Comparison of ENCODE assay signal across 8 cellular contexts in genomic region chr11:77822126-77822525, GRCh38. TPM values are rescaled to one million over a fixed set of nuclear protein-coding genes. Genes with fewer than 3 reads are reported as not detected.
A peak's percentile ranks its signal among the peaks of the same experiment; 100 is the strongest.
DNase-seq lines count a peak whose midpoint lies in the region; ATAC-seq, FAIRE-seq and TF ChIP-seq lines count a peak whose summit lies in the region.
"Not testable (repeated sequence)": the region's sequence is repeated elsewhere in the genome, so short reads cannot be mapped to it uniquely, and the experiment has no call there.

No MANE protein-coding gene starts in this region.

- H3K4me2 ChIP-seq in DND-41 (ENCODE audit: insufficient read depth, low read length) (peak overlapping the region; percentile 99), H1 (ENCODE audit: insufficient read depth in 1 of 2, low read depth in 2 of 2, low read length in 2 of 2) (peak overlapping the region; percentile 87 to 98)

- H2BK20ac ChIP-seq in H1 (ENCODE audit: low read length) = not testable (repeated sequence)

- H4K20me1 ChIP-seq in DND-41 (ENCODE audit: insufficient read depth, low read length) = peaks cover 25% of the 10 kb centered on the region
- H4K20me1 ChIP-seq in H1 (replicated peaks in 1 of 2; ENCODE audit: control insufficient read depth in 1 of 2, insufficient read depth in 2 of 2, low read length in 2 of 2) = not testable (repeated sequence)

- H3K14ac ChIP-seq in H1 (ENCODE audit: insufficient read length) = not testable (repeated sequence)

- TF ChIP-seq CTCF in DND-41 (IDR thresholded peaks at IDR 0.05; ENCODE audit: borderline replicate concordance, extremely low read depth, low read length, poor library complexity, severe bottlenecking); adrenal gland (IDR thresholded peaks at IDR 0.05); H1 (IDR thresholded peaks at IDR 0.05; ENCODE audit: control extremely low read depth in 1 of 3, insufficient read depth in 1 of 3, low read depth in 1 of 3, low read length in 3 of 3); heart right ventricle (IDR thresholded peaks at IDR 0.05); vagina (IDR thresholded peaks at IDR 0.05): not testable (repeated sequence)

- peak overlapping the region; percentile 98; the same call in 1 of the 2 replicates for H3K9ac ChIP-seq in DND-41 (ENCODE audit: low read depth, low read length)
- H3K9ac ChIP-seq in H1 (replicated peaks in 1 of 4; ENCODE audit: extremely low read depth in 1 of 4, low read depth in 3 of 4, low read length in 3 of 4); muscle layer of colon (ENCODE audit: low read length): not testable (repeated sequence)

- not testable (repeated sequence) for H3K27me3 ChIP-seq in DND-41 (ENCODE audit: insufficient read depth, low read length, poor library complexity); MG63; adrenal gland; H1 (replicated peaks in 1 of 4; ENCODE audit: control insufficient read depth in 3 of 4, extremely low read depth in 1 of 4, insufficient read depth in 3 of 4, low read length in 3 of 4); heart right ventricle; muscle layer of colon (ENCODE audit: control insufficient read depth in 1 of 2, insufficient read depth in 2 of 2, low read length in 2 of 2); vagina

- H2AFZ ChIP-seq in DND-41 (ENCODE audit: low read depth, low read length); H1 (ENCODE audit: low read length): not testable (repeated sequence)

- POLR2A ChIA-PET in H1 (lab: Charles Lee; ENCODE audit: partially characterized antibody) = interaction anchor here (1.0 to 1.4 kb wide), 2 partner anchors 9 to 173 kb away, joined by 3 to 4 read pairs; partner anchors contain the start of gene INTS4

- H3K4me3 ChIP-seq in DND-41 (ENCODE audit: low read depth in 1 of 2, low read length in 2 of 2) = peak overlapping the region in 1 of 2 experiments; percentile 92; a peak in 1 of 4 replicates
- peak overlapping the region; percentile 95 for H3K4me3 ChIP-seq in MG63
- H3K4me3 ChIP-seq in adrenal gland = peak overlapping the region in 2 of 4 donors; percentile 94 to 99
- H3K4me3 ChIP-seq in H1 (ENCODE audit: extremely low read depth in 1 of 4, insufficient read depth in 2 of 4, low read depth in 3 of 4, low read length in 4 of 4) = peak overlapping the region; percentile 79 to 96 (median 84); a peak in 5 of 8 replicates
- peak overlapping the region in 9 of 10 donors; percentile 71 to 99 (median 97) for H3K4me3 ChIP-seq in heart right ventricle
- peak overlapping the region in 1 of 2 donors; percentile 97 for H3K4me3 ChIP-seq in muscle layer of colon (ENCODE audit: low read depth in 1 of 2, low read length in 2 of 2)
- peak overlapping the region; percentile 96 for H3K4me3 ChIP-seq in skeletal muscle cell (ENCODE audit: low read depth, low read length)
- peak overlapping the region; percentile 71 to 86 for H3K4me3 ChIP-seq in vagina

- H4K8ac ChIP-seq in H1 (ENCODE audit: extremely low read depth, insufficient read depth, low read length) = not testable (repeated sequence)

- WGBS in adrenal gland, 4 donors = 36 to 44% (median 40%) methylated on average over 13 of the region's 13 CpGs
- 83% methylated on average over 13 of the region's 13 CpGs; no CpG with 5 or more reads in 1 of the 2 experiments for WGBS in H1 (ENCODE audit: extremely low coverage in 1 of 2, insufficient coverage in 1 of 2, insufficient read length in 1 of 2, insufficient replicate concordance in 2 of 2, low coverage in 1 of 2, low lambda C conversion rate in 2 of 2, missing lambda C conversion rate in 1 of 2), 2 experiments
- 65 to 68% methylated on average over 13 of the region's 13 CpGs for WGBS in heart right ventricle, 2 donors

- not testable (repeated sequence) for DNase-seq in DND-41; MG63; H1 (ENCODE audit: low read depth in 1 of 2, low spot score in 2 of 2); heart right ventricle; skeletal muscle cell (ENCODE audit: low read depth); vagina (ENCODE audit: extremely low spot score in 2 of 2)
- peak; percentile 12 to 62 (median 29) for DNase-seq in adrenal gland

- H3K79me2 ChIP-seq in DND-41 (ENCODE audit: insufficient read depth, low read length) (peaks cover 44% of the 10 kb centered on the region), H1 (ENCODE audit: control insufficient read depth in 1 of 2, insufficient read depth in 2 of 2, low read length in 2 of 2) (peaks cover 14 to 21% of the 10 kb centered on the region in 2 experiments)

- FAIRE-seq in H1 (lab: Jason Lieb, UNC) = not testable (repeated sequence)

- CTCF ChIA-PET in H1 (lab: Charles Lee; ENCODE audit: partially characterized antibody) = not testable (repeated sequence)

- not testable (repeated sequence) for TF ChIP-seq POLR2A in adrenal gland (IDR thresholded peaks at IDR 0.05); H1 (IDR thresholded peaks at IDR 0.05; ENCODE audit: control extremely low read depth in 1 of 2, low read depth in 2 of 2, low read length in 2 of 2); vagina (IDR thresholded peaks at IDR 0.05)

- not testable (repeated sequence) for H2BK15ac ChIP-seq in H1 (ENCODE audit: low read length)

- H3K4me1 ChIP-seq in DND-41 (ENCODE audit: insufficient read depth, low read length) (peaks cover 32% of the 10 kb centered on the region), adrenal gland (replicated peaks in 1 of 2) (peaks cover 18 to 53% of the 10 kb centered on the region in 2 donors), heart right ventricle (peaks cover 7 to 54% (median 45%) of the 10 kb centered on the region in 9 donors), muscle layer of colon (ENCODE audit: insufficient read depth, low read length) (peaks cover 17% of the 10 kb centered on the region), vagina (peaks cover 49% of the 10 kb centered on the region)
- H3K4me1 ChIP-seq in H1 (replicated peaks in 1 of 4; ENCODE audit: control insufficient read depth in 3 of 4, insufficient read depth in 4 of 4, low read length in 3 of 4) = not testable (repeated sequence)

- not testable (repeated sequence) for H3K23me2 ChIP-seq in H1 (ENCODE audit: low read depth, low read length)

- H2BK12ac ChIP-seq in H1 (ENCODE audit: low read depth, low read length) = not testable (repeated sequence)

- not testable (repeated sequence) for H4K91ac ChIP-seq in H1 (replicated peaks; ENCODE audit: insufficient read length, low read length)

- not testable (repeated sequence) for H2AK5ac ChIP-seq in H1 (ENCODE audit: low read depth, low read length)

- ATAC-seq in DND-41 (ENCODE audit: insufficient read depth, low read depth); heart right ventricle: not testable (repeated sequence)

- not testable (repeated sequence) for H3K4ac ChIP-seq in H1 (replicated peaks; ENCODE audit: insufficient read length, low read depth, low read length)

- not testable (repeated sequence) for TF ChIP-seq EP300 in H1 (IDR thresholded peaks at IDR 0.05; ENCODE audit: borderline replicate concordance in 1 of 2, low read depth in 2 of 2, low read length in 2 of 2)

- not testable (repeated sequence) for H3K56ac ChIP-seq in H1 (replicated peaks; ENCODE audit: insufficient read length, low read depth, low read length)

- H4K5ac ChIP-seq in H1 (ENCODE audit: insufficient read length, low read depth, low read length) = not testable (repeated sequence)

- TF ChIP-seq RAD21 in H1 (IDR thresholded peaks at IDR 0.05 in 1 of 2, conservative IDR thresholded peaks at IDR 0.05 in 1 of 2; ENCODE audit: low read depth in 2 of 2, low read length in 2 of 2) = not testable (repeated sequence)

- H3K23ac ChIP-seq in H1 (ENCODE audit: insufficient read length) = not testable (repeated sequence)

- not testable (repeated sequence) for H2BK5ac ChIP-seq in H1 (ENCODE audit: low read depth, low read length)

- intact Hi-C loops in adrenal gland (cut with DNase I) = loop anchor here in 1 of 2 donors (10.0 kb wide), 1 partner anchor 173 kb away; the partner anchor contains the start of gene INTS4
- intact Hi-C loops in heart right ventricle (cut with DNase I) = loop anchor here in 4 of 10 donors (5.0 to 10.0 kb wide), 2 partner anchors 170 to 173 kb away; partner anchors contain the start of gene INTS4 (in 4 of the 4)
- intact Hi-C loops in vagina (cut with DNase I) = not testable (repeated sequence)

- H3K79me1 ChIP-seq in H1 (ENCODE audit: low read depth, low read length) = not testable (repeated sequence)

- H3K36me3 ChIP-seq in DND-41 (ENCODE audit: insufficient read depth, low read length); MG63; adrenal gland (replicated peaks in 1 of 2); H1 (ENCODE audit: control insufficient read depth in 2 of 4, insufficient read depth in 4 of 4, low read length in 3 of 4); heart right ventricle; muscle layer of colon (ENCODE audit: insufficient read depth, low read length); vagina: not testable (repeated sequence)

- H3K18ac ChIP-seq in H1 (ENCODE audit: extremely low read depth, low read length) = not testable (repeated sequence)

- not testable (repeated sequence) for H2BK120ac ChIP-seq in H1 (replicated peaks; ENCODE audit: low read depth, low read length)

- H3K9me3 ChIP-seq in DND-41 (ENCODE audit: insufficient read depth, low read length, severe bottlenecking); MG63; adrenal gland (replicated peaks in 1 of 3); H1 (ENCODE audit: insufficient read depth in 2 of 2, low read depth in 1 of 2, low read length in 1 of 2); heart right ventricle; muscle layer of colon (ENCODE audit: low read length); vagina: not testable (repeated sequence)

- not testable (repeated sequence) for H3K27ac ChIP-seq in DND-41 (ENCODE audit: low read length); H1 (ENCODE audit: low read depth, low read length)
- H3K27ac ChIP-seq in adrenal gland (peak overlapping the region in 4 of 5 donors; percentile 24 to 95 (median 90)), heart right ventricle (peak overlapping the region in 6 of 10 donors; percentile 80 to 98 (median 92)), muscle layer of colon (ENCODE audit: low read depth, low read length) (peak overlapping the region; percentile 93), vagina (peak overlapping the region; percentile 86)

RNA-seq across cellular contexts. Expression of gene AAMDC, which starts 1.2 kb away (rescaled TPM):
- total RNA-seq in MG63 (2014; rRNA removed; shearing (Covaris generic); ENCODE audit: low replicate concordance) = 21.1 and 21.4 TPM in 2 replicates
- 100 to 1,000 TPM in 6 of 8 donors, 10 to 100 TPM in 2; 85.6 to 247 (median 126) TPM for total RNA-seq in adrenal gland
- 100 to 1,000 TPM; 197 to 581 (median 270) TPM for polyA plus RNA-seq in adrenal gland
- 19.5 and 20.9 TPM in 2 replicates for total RNA-seq in H1 (2021; fragmentation: NEBNext Ultra II Directional; extraction: Animal tissue kit (Norgen Biotek cat#: 25700))
- polyA plus RNA-seq in H1 (2011; rRNA removed) = 14.3 and 17.2 TPM in 2 replicates
- 33.0 TPM for polyA plus RNA-seq in H1 (2011; cell fraction: cytosol; rRNA removed)
- 5.2 TPM for polyA plus RNA-seq in H1 (2011; cell fraction: nucleus; rRNA removed)
- polyA plus RNA-seq in H1 (2012, experiment 1 of 2) = 51.3 to 68.4 TPM (median 60.2 TPM) in 4 replicates
- polyA plus RNA-seq in H1 (2012, experiment 2 of 2) = 30.8 TPM
- polyA plus RNA-seq in H1 (2013, experiment 1 of 2) = 29.7 TPM
- polyA plus RNA-seq in H1 (2013, experiment 2 of 2) = 31.4 TPM
- polyA minus RNA-seq in H1 (2011; rRNA and poly(A)+ RNA removed) = 3.9 and 4.5 TPM in 2 replicates
- 5.3 TPM for polyA minus RNA-seq in H1 (2011; cell fraction: cytosol; rRNA and poly(A)+ RNA removed)
- not detected for polyA minus RNA-seq in H1 (2011; cell fraction: nucleus; rRNA and poly(A)+ RNA removed)
- total RNA-seq in heart right ventricle = 100 to 1,000 TPM in 4 of 10 donors, 10 to 100 TPM in 6; 52.4 to 146 (median 84.7) TPM
- 100 to 1,000 TPM; 135 to 324 TPM for polyA plus RNA-seq in heart right ventricle
- total RNA-seq in vagina = 18.2 TPM

RNA-seq across cellular contexts. Expression of gene RSF1, which starts 1.6 kb away (rescaled TPM):
- 7.3 and 37.4 TPM in 2 replicates for total RNA-seq in MG63 (2014; rRNA removed; shearing (Covaris generic); ENCODE audit: low replicate concordance)
- total RNA-seq in adrenal gland = 100 to 1,000 TPM in 2 of 8 donors, 10 to 100 TPM in 6; 39.6 to 108 (median 69.5) TPM
- 10 to 100 TPM; 12.7 to 82.9 (median 34.0) TPM for polyA plus RNA-seq in adrenal gland
- 79.3 and 87.9 TPM in 2 replicates for total RNA-seq in H1 (2021; fragmentation: NEBNext Ultra II Directional; extraction: Animal tissue kit (Norgen Biotek cat#: 25700))
- polyA plus RNA-seq in H1 (2011; rRNA removed) = 16.7 and 17.8 TPM in 2 replicates
- 34.3 TPM for polyA plus RNA-seq in H1 (2011; cell fraction: cytosol; rRNA removed)
- polyA plus RNA-seq in H1 (2011; cell fraction: nucleus; rRNA removed) = 15.5 TPM
- polyA plus RNA-seq in H1 (2012, experiment 1 of 2) = 55.5 to 73.7 TPM (median 55.6 TPM) in 4 replicates
- 2.3 TPM for polyA plus RNA-seq in H1 (2012, experiment 2 of 2)
- polyA plus RNA-seq in H1 (2013, experiment 1 of 2) = 90.3 TPM
- polyA plus RNA-seq in H1 (2013, experiment 2 of 2) = 87.7 TPM
- 36.1 and 44.6 TPM in 2 replicates for polyA minus RNA-seq in H1 (2011; rRNA and poly(A)+ RNA removed)
- polyA minus RNA-seq in H1 (2011; cell fraction: cytosol; rRNA and poly(A)+ RNA removed) = 31.1 TPM
- polyA minus RNA-seq in H1 (2011; cell fraction: nucleus; rRNA and poly(A)+ RNA removed) = 48.7 TPM
- total RNA-seq in heart right ventricle = 10 to 100 TPM; 31.1 to 55.9 (median 43.8) TPM
- polyA plus RNA-seq in heart right ventricle = 10 to 100 TPM in 1 of 2 donors, 1 to 10 TPM in 1; 4.6 to 28.2 TPM
- total RNA-seq in vagina = 60.4 TPM
